8 cellular contexts compared by ENCODE assay signal in the genomic region with DNA sequence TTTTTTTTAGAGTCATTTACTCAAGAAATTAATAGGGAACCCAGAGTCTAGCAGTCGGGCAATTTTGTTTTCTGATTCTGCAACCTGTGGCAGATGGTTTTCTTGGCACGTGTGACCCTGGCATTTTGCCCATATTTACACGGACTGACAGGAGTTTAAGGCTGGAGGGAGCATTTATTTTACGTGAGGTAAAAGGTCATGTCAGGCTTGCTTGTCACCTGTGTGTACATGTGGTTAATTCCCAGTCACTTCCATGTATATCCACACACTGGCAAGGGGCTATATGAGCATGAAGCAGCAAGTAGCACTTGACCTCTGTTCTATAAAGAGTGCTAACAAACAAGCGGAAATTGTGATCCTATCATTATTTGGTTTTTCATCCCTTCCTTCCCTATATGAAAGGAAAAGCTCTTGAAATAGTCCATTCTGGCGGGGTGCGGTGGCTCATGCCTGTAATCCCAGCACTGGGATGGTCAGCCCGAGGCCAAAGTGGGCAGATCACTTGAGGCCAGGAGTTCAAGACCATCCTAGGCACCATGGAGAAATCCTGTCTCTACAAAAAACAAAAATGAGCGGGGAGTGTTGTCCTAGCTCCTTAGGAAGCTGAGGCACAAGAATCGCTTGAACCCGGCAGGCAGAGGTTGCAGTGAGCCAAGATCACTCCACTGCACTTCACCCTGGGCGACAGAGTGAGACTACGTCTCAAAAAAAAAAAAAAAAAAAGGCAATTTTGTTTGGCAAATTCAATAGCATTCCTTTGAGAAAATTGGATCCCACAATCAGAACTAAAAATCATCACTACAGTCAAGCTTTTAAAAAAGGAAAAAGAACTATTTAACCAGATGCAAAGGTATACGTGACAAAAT. TPM values are rescaled to one million over a fixed set of nuclear protein-coding genes. Genes with fewer than 3 reads are reported as not detected.
DNase-seq lines count a peak whose midpoint lies in the region; ATAC-seq, FAIRE-seq and TF ChIP-seq lines count a peak whose summit lies in the region.

No MANE protein-coding gene starts in this region.

- no peak for ATAC-seq in activated CD4-positive, CD25-positive, alpha-beta regulatory T cell treated with anti-CD3 and anti-CD28 coated beads, Interleukin-2, amount 50 U/mL, for 24 hours
- ATAC-seq in HG02970 (IDR thresholded peaks at IDR 0.05; ENCODE audit: low FRiP score, unreplicated experiment): no peak

- WGBS in thyroid gland, 2 donors: 25 to 29% methylated on average over 14 of the region's 14 CpGs

- H3K9me3 ChIP-seq in kidney (ENCODE audit: control insufficient read depth in 1 of 2, low read length in 2 of 2) (no peaks in the 10 kb centered on the region), thyroid gland (no peaks in the 10 kb centered on the region)

- no peaks in the 10 kb centered on the region for H3K9me3 Mint-ChIP-seq in Calu3 (ENCODE audit: low read depth, unreplicated experiment)
- H3K9me3 Mint-ChIP-seq in activated CD4-positive, alpha-beta memory T cell treated with anti-CD3 and anti-CD28 coated beads, Interleukin-2, amount 10 ng/mL, durations not matched to agents 7 days and 5 days: no peaks in the 10 kb centered on the region

- TF ChIP-seq POLR2A in NB4 (IDR thresholded peaks at IDR 0.05; ENCODE audit: extremely low read depth, insufficient read length): no peak
- TF ChIP-seq POLR2A in thyroid gland (IDR thresholded peaks at IDR 0.05): no peak

- no peaks in the 10 kb centered on the region for H3K27me3 ChIP-seq in thyroid gland

- H3K4me1 Mint-ChIP-seq in Calu3 (ENCODE audit: low read depth, unreplicated experiment): peaks cover 55% of the 10 kb centered on the region
- peaks cover 59% of the 10 kb centered on the region for H3K4me1 Mint-ChIP-seq in activated CD4-positive, alpha-beta memory T cell treated with anti-CD3 and anti-CD28 coated beads, Interleukin-2, amount 10 ng/mL, durations not matched to agents 7 days and 5 days

- CTCF ChIA-PET in Calu3 (lab: Charles Lee): interaction anchor here (0.7 to 1.6 kb wide), 3 partner anchors 35 to 204 kb away, joined by 3 to 12 read pairs (median 7); partner anchors contain the start of gene NME1
- CTCF ChIA-PET in activated CD4-positive, alpha-beta memory T cell treated with anti-CD3 and anti-CD28 coated beads, Interleukin-2, amount 10 ng/mL, durations not matched to agents 7 days and 5 days (lab: Charles Lee): interaction anchor here (0.7 to 3.1 kb wide), 6 partner anchors 35 to 266 kb away, joined by 3 to 23 read pairs (median 4); partner anchors contain the start of gene NME1

- intact Hi-C loops in Calu3 (cut with micrococcal nuclease; ENCODE audit: unreplicated experiment): loop anchor here (1.0 kb wide), 1 partner anchor 35 kb away; the partner anchor contains the start of gene NME1
- intact Hi-C loops in kidney (cut with DNase I): no loop called here
- intact Hi-C loops in thyroid gland (cut with DNase I): no loop called here

- no peaks in the 10 kb centered on the region for H3K36me3 ChIP-seq in kidney (ENCODE audit: control insufficient read depth in 1 of 2, insufficient read depth in 2 of 2, low read length in 2 of 2)
- H3K36me3 ChIP-seq in thyroid gland: no peaks in the 10 kb centered on the region

- TSS peak; percentile 39 for BruUV-seq in Calu3 (replicated peaks; lab: Mats Ljungman, UMichigan)

- H3K4me3 Mint-ChIP-seq in Calu3 (ENCODE audit: low read depth, unreplicated experiment): peak overlapping the region; percentile 99
- peak overlapping the region; percentile 86 for H3K4me3 Mint-ChIP-seq in activated CD4-positive, alpha-beta memory T cell treated with anti-CD3 and anti-CD28 coated beads, Interleukin-2, amount 10 ng/mL, durations not matched to agents 7 days and 5 days

- H3K4me3 ChIP-seq in NB4 (ENCODE audit: low read depth, low read length) (peak overlapping the region; percentile 71), kidney (ENCODE audit: low read length in 2 of 2) (peak overlapping the region; percentile 81 to 97), thyroid gland (replicated peaks in 1 of 3) (peak overlapping the region in 2 of 3 donors; percentile 94 to 98)

- no peak for FAIRE-seq in kidney (lab: Jason Lieb, UNC)

- peak overlapping the region; percentile 99 for H3K27ac ChIP-seq in kidney (ENCODE audit: low read depth in 2 of 2, low read length in 2 of 2)
- peak overlapping the region; percentile 99 to 100 (median 99) for H3K27ac ChIP-seq in thyroid gland

- peak overlapping the region; percentile 41 for H3K27ac Mint-ChIP-seq in Calu3 (ENCODE audit: unreplicated experiment)
- peak overlapping the region; percentile 86 for H3K27ac Mint-ChIP-seq in activated CD4-positive, alpha-beta memory T cell treated with anti-CD3 and anti-CD28 coated beads, Interleukin-2, amount 10 ng/mL, durations not matched to agents 7 days and 5 days

- POLR2A ChIA-PET in activated CD4-positive, alpha-beta memory T cell treated with anti-CD3 and anti-CD28 coated beads, Interleukin-2, amount 10 ng/mL, durations not matched to agents 7 days and 5 days (lab: Charles Lee): interaction anchor here (1.0 to 4.3 kb wide), 7 partner anchors 13 to 88 kb away, joined by 3 to 40 read pairs (median 4); partner anchors contain the start of genes NME1 and NME2

- peak overlapping the region; percentile 80 to 99 for H3K9ac ChIP-seq in kidney (ENCODE audit: low read length in 2 of 2)

- TF ChIP-seq CTCF in Calu3 (IDR thresholded peaks at IDR 0.05; ENCODE audit: unreplicated experiment) (no peak), NB4 (IDR thresholded peaks at IDR 0.05; ENCODE audit: low read depth, low read length) (no peak), kidney (IDR thresholded peaks at IDR 0.05; ENCODE audit: borderline replicate concordance, extremely low read depth, insufficient read depth) (no peak), thyroid gland (IDR thresholded peaks at IDR 0.05) (peak in 1 of 6 experiments; percentile 3)

- peaks cover 16 to 18% of the 10 kb centered on the region in 2 donors for H3K4me1 ChIP-seq in kidney (ENCODE audit: control insufficient read depth in 1 of 2, insufficient read depth in 1 of 2, low read depth in 1 of 2, low read length in 2 of 2)
- H3K4me1 ChIP-seq in thyroid gland: peaks cover 49 to 56% of the 10 kb centered on the region in 2 donors

- H3K36me3 Mint-ChIP-seq in Calu3 (ENCODE audit: insufficient read depth, unreplicated experiment): peaks cover 50% of the 10 kb centered on the region
- H3K36me3 Mint-ChIP-seq in activated CD4-positive, alpha-beta memory T cell treated with anti-CD3 and anti-CD28 coated beads, Interleukin-2, amount 10 ng/mL, durations not matched to agents 7 days and 5 days (ENCODE audit: low read depth): peaks cover 3% of the 10 kb centered on the region

- no peaks in the 10 kb centered on the region for H3K27me3 Mint-ChIP-seq in Calu3 (ENCODE audit: unreplicated experiment)
- H3K27me3 Mint-ChIP-seq in activated CD4-positive, alpha-beta memory T cell treated with anti-CD3 and anti-CD28 coated beads, Interleukin-2, amount 10 ng/mL, durations not matched to agents 7 days and 5 days: no peaks in the 10 kb centered on the region

- peak; percentile 41 for DNase-seq in Calu3
- no peak for DNase-seq in NB4 (ENCODE audit: low read depth)
- DNase-seq in activated CD4-positive, alpha-beta memory T cell treated with anti-CD3 and anti-CD28 coated beads, Interleukin-2, amount 10 ng/mL, durations not matched to agents 7 days and 5 days: no peak
- DNase-seq in kidney: no peak
- DNase-seq in thyroid gland: peak; percentile 70 to 72
- no peak for DNase-seq in NOMO-1 treated with dmso at 0.1 percent for 144 hours (lab: John Stamatoyannopoulos, UW; ENCODE audit: unreplicated experiment)

RNA-seq across cellular contexts. Expression of gene SPAG9, which starts 2.1 kb away (rescaled TPM):
- 126 and 129 TPM in 2 replicates for total RNA-seq in Calu3 (2022)
- 10 to 100 TPM; 50.9 to 53.0 TPM for total RNA-seq in activated CD4-positive, alpha-beta memory T cell treated with anti-CD3 and anti-CD28 coated beads, Interleukin-2, amount 10 ng/mL, durations not matched to agents 7 days and 5 days
- 93.3 TPM for total RNA-seq in kidney
- 15.4 TPM for polyA plus RNA-seq in kidney (ENCODE audit: insufficient read depth, low read depth, low replicate concordance)
- 100 to 1,000 TPM; 117 to 240 (median 154) TPM for total RNA-seq in thyroid gland

RNA-seq across cellular contexts. Expression of gene NME1, which starts 34.8 kb away (rescaled TPM):
- 351 and 365 TPM in 2 replicates for total RNA-seq in Calu3 (2022)
- total RNA-seq in activated CD4-positive, alpha-beta memory T cell treated with anti-CD3 and anti-CD28 coated beads, Interleukin-2, amount 10 ng/mL, durations not matched to agents 7 days and 5 days: 10 to 100 TPM; 87.9 to 90.8 TPM
- 55.9 TPM for total RNA-seq in kidney
- polyA plus RNA-seq in kidney (ENCODE audit: insufficient read depth, low read depth, low replicate concordance): 112 TPM
- total RNA-seq in thyroid gland: 10 to 100 TPM; 28.5 to 50.9 (median 38.5) TPM

RNA-seq across cellular contexts. Expression of gene NME2, which starts 47.6 kb away (rescaled TPM):
- 944 and 1,060 TPM in 2 replicates for total RNA-seq in Calu3 (2022)
- total RNA-seq in activated CD4-positive, alpha-beta memory T cell treated with anti-CD3 and anti-CD28 coated beads, Interleukin-2, amount 10 ng/mL, durations not matched to agents 7 days and 5 days: 100 to 1,000 TPM; 364 to 374 TPM
- 412 TPM for total RNA-seq in kidney
- polyA plus RNA-seq in kidney (ENCODE audit: insufficient read depth, low read depth, low replicate concordance): 736 TPM
- total RNA-seq in thyroid gland: 100 to 1,000 TPM; 202 to 486 (median 387) TPM

Comparison
In these comparisons a context has a peak if more than half of its experiments do, and no peak if none do; other contexts are left out.
1. DNase-seq: peak in Calu3 (single experiment) and thyroid gland (2 of 2); none in NB4 (single experiment), activated CD4-positive, alpha-beta memory T cell treated with anti-CD3 and anti-CD28 coated beads, Interleukin-2, amount 10 ng/mL, durations not matched to agents 7 days and 5 days (single experiment), kidney (single experiment) and NOMO-1 treated with dmso at 0.1 percent for 144 hours (single experiment).
2. Peak in every context shown above with its lines, with median percentiles within 50 percentile points of each other: H3K4me3 ChIP-seq.